ENCODE assay signal across 22 cellular contexts in genomic region chr7:70492641-70493040, GRCh38.
"Had no signal": no experiment of that assay in that cellular context is flagged by ENCODE, and none has a peak within 500 bp of the region (broad histone marks: within the 10 kb centered on the region; RNA-seq: fewer than 3 reads in every experiment).

No MANE protein-coding gene starts in this region.

- H2AFZ ChIP-seq: hepatocyte had no signal

- H3K4me1 Mint-ChIP-seq: activated naive CD4-positive, alpha-beta T cell treated with anti-CD3 and anti-CD28 coated beads, Interleukin-2, amount 10 ng/mL, durations not matched to agents 7 days and 5 days; activated naive CD8-positive, alpha-beta T cell treated with anti-CD3 and anti-CD28 coated beads, Interleukin-2, amount 50 U/mL, for 24 hours; stimulated activated naive B cell treated with anti-CD40 and anti-IgM and Interleukin-4, amounts not matched to agents 10 μg/mL and 1 μg/mL and 100 μg/mL, for 72 hours had no signal

- H3K36me3 ChIP-seq: left lung, spleen, thoracic aorta, upper lobe of right lung had no signal

- DNase-seq: activated CD8-positive, alpha-beta memory T cell treated with anti-CD3 and anti-CD28 coated beads for 24 hours; activated CD8-positive, alpha-beta memory T cell treated with anti-CD3 and anti-CD28 coated beads, Interleukin-2, amount 50 U/mL, for 48 hours; activated effector memory CD4-positive, alpha-beta T cell treated with Interleukin-2 at 50 U/mL for 16 hours; activated naive CD4-positive, alpha-beta T cell treated with anti-CD3 and anti-CD28 coated beads, Interleukin-2, amount 10 ng/mL, durations not matched to agents 7 days and 5 days; activated naive CD8-positive, alpha-beta T cell treated with anti-CD3 and anti-CD28 coated beads, Interleukin-2, amount 50 U/mL, for 24 hours; activated T-cell treated with anti-CD3 and anti-CD28 coated beads, Interleukin-2, amount 50 U/mL, for 48 hours; anterior cingulate cortex; caudate nucleus; foreskin keratinocyte; kidney; left lung; nucleus accumbens; posterior cingulate gyrus; spleen; stimulated activated naive B cell treated with anti-CD40 and anti-IgM and Interleukin-4, amounts not matched to agents 10 μg/mL and 1 μg/mL and 100 μg/mL, for 72 hours; upper lobe of right lung had no signal

- H3K27ac Mint-ChIP-seq: activated naive CD4-positive, alpha-beta T cell treated with anti-CD3 and anti-CD28 coated beads, Interleukin-2, amount 10 ng/mL, durations not matched to agents 7 days and 5 days; activated naive CD8-positive, alpha-beta T cell treated with anti-CD3 and anti-CD28 coated beads, Interleukin-2, amount 50 U/mL, for 24 hours; mesothelial cell of epicardium; nephron; stimulated activated naive B cell treated with anti-CD40 and anti-IgM and Interleukin-4, amounts not matched to agents 10 μg/mL and 1 μg/mL and 100 μg/mL, for 72 hours had no signal

- H3K36me3 Mint-ChIP-seq: activated naive CD4-positive, alpha-beta T cell treated with anti-CD3 and anti-CD28 coated beads, Interleukin-2, amount 10 ng/mL, durations not matched to agents 7 days and 5 days; brain; stimulated activated naive B cell treated with anti-CD40 and anti-IgM and Interleukin-4, amounts not matched to agents 10 μg/mL and 1 μg/mL and 100 μg/mL, for 72 hours had no signal

- H3K27me3 ChIP-seq: hepatocyte, left lung, spleen, upper lobe of right lung had no signal

- H3K9me3 ChIP-seq: left lung, thoracic aorta, upper lobe of right lung had no signal

- FAIRE-seq: kidney had no signal

- H3K4me1 ChIP-seq: foreskin keratinocyte, left lung, spleen, upper lobe of right lung had no signal

- H3K9me3 Mint-ChIP-seq: activated naive CD8-positive, alpha-beta T cell treated with anti-CD3 and anti-CD28 coated beads, Interleukin-2, amount 50 U/mL, for 24 hours; mesothelial cell of epicardium; stimulated activated naive B cell treated with anti-CD40 and anti-IgM and Interleukin-4, amounts not matched to agents 10 μg/mL and 1 μg/mL and 100 μg/mL, for 72 hours had no signal

- ATAC-seq: activated CD4-positive, CD25-positive, alpha-beta regulatory T cell treated with anti-CD3 and anti-CD28 coated beads, Interleukin-2, amount 50 U/mL, for 24 hours; activated naive CD8-positive, alpha-beta T cell treated with anti-CD3 and anti-CD28 coated beads, Interleukin-2, amount 50 U/mL, for 24 hours; foreskin keratinocyte; left lung; stimulated activated naive B cell treated with anti-CD40 and anti-IgM and Interleukin-4, amounts not matched to agents 10 μg/mL and 1 μg/mL and 100 μg/mL, for 72 hours; upper lobe of right lung had no signal

- H3K27me3 Mint-ChIP-seq: activated naive CD4-positive, alpha-beta T cell treated with anti-CD3 and anti-CD28 coated beads, Interleukin-2, amount 10 ng/mL, durations not matched to agents 7 days and 5 days; activated naive CD8-positive, alpha-beta T cell treated with anti-CD3 and anti-CD28 coated beads, Interleukin-2, amount 50 U/mL, for 24 hours; brain; stimulated activated naive B cell treated with anti-CD40 and anti-IgM and Interleukin-4, amounts not matched to agents 10 μg/mL and 1 μg/mL and 100 μg/mL, for 72 hours had no signal

- H3K79me2 ChIP-seq: hepatocyte had no signal

- H3K4me3 Mint-ChIP-seq: activated naive CD4-positive, alpha-beta T cell treated with anti-CD3 and anti-CD28 coated beads, Interleukin-2, amount 10 ng/mL, durations not matched to agents 7 days and 5 days; activated naive CD8-positive, alpha-beta T cell treated with anti-CD3 and anti-CD28 coated beads, Interleukin-2, amount 50 U/mL, for 24 hours; brain; mesothelial cell of epicardium; nephron; stimulated activated naive B cell treated with anti-CD40 and anti-IgM and Interleukin-4, amounts not matched to agents 10 μg/mL and 1 μg/mL and 100 μg/mL, for 72 hours had no signal

- H3K4me2 ChIP-seq: hepatocyte had no signal

- H3K4me3 ChIP-seq: hepatocyte, left lung, spleen, thoracic aorta, upper lobe of right lung had no signal

- H3K27ac ChIP-seq: foreskin keratinocyte, hepatocyte, left lung, spleen, thoracic aorta, upper lobe of right lung had no signal
